Comparison of ENCODE assay signal across 1 cellular context in genomic region chr20:38825901-38826625, GRCh38.
TF ChIP-seq lines count a peak whose summit lies in the region.

No MANE protein-coding gene starts in this region.

TF ChIP-seq in HEK293, 187 proteins besides CTCF, POLR2A, EP300 and RAD21 (continued from another document and continues in another):
- TF ChIP-seq ZNF518A (tag by site-specific recombination; conservative IDR thresholded peaks at IDR 0.05; ENCODE audit: low read depth) (0 out of 2 replicates have a peak, but pooled peaks have one; percentile 35), KLF8 (tag by site-specific recombination; IDR thresholded peaks at IDR 0.05) (no peak), ZNF776 (tag by site-specific recombination; IDR thresholded peaks at IDR 0.05; ENCODE audit: borderline replicate concordance) (no peak), EGR2 (tag by site-specific recombination; IDR thresholded peaks at IDR 0.05; ENCODE audit: low read depth) (peak; percentile 57), ZNF398 (tag by site-specific recombination; IDR thresholded peaks at IDR 0.05) (no peak), FEZF1 (tag by site-specific recombination; IDR thresholded peaks at IDR 0.05) (peak; percentile 38; the same call in 1 of the 2 replicates), ZNF426 (tag by site-specific recombination; IDR thresholded peaks at IDR 0.05) (no peak), ZNF37A (tag by site-specific recombination; IDR thresholded peaks at IDR 0.05) (no peak), ZNF791 (tag by site-specific recombination; IDR thresholded peaks at IDR 0.05) (no peak), ZNF175 (tag by site-specific recombination; IDR thresholded peaks at IDR 0.05) (no peak), ZNF830 (tag by site-specific recombination; IDR thresholded peaks at IDR 0.05; ENCODE audit: low read depth) (no peak), BCL11A (tag by site-specific recombination; IDR thresholded peaks at IDR 0.05; ENCODE audit: low read depth) (no peak), ZNF169 (tag by site-specific recombination; IDR thresholded peaks at IDR 0.05) (no peak), AEBP2 (tag by site-specific recombination; IDR thresholded peaks at IDR 0.05; ENCODE audit: borderline replicate concordance) (no peak), ZBTB21 (tag by site-specific recombination; IDR thresholded peaks at IDR 0.05) (0 out of 2 replicates have a peak, but pooled peaks have one; percentile 28), ZNF449 (tag by site-specific recombination; IDR thresholded peaks at IDR 0.05) (no peak), ZBTB17 (tag by site-specific recombination; IDR thresholded peaks at IDR 0.05) (peak; percentile 87), PBX3 (CRISPR knock-in tag; IDR thresholded peaks at IDR 0.05) (no peak), ZBTB11 (tag by site-specific recombination; conservative IDR thresholded peaks at IDR 0.05; ENCODE audit: low read depth) (0 out of 2 replicates have a peak, but pooled peaks have one; percentile 19), TRIM28 (IDR thresholded peaks at IDR 0.05; ENCODE audit: borderline replicate concordance, low read length) (peak; percentile 94), ZFP69B (tag by site-specific recombination; IDR thresholded peaks at IDR 0.05) (no peak), ZNF837 (tag by site-specific recombination; IDR thresholded peaks at IDR 0.05) (no peak), ZFP3 (tag by site-specific recombination; IDR thresholded peaks at IDR 0.05; ENCODE audit: low read depth) (no peak), ZNF610 (tag by site-specific recombination; IDR thresholded peaks at IDR 0.05; ENCODE audit: borderline replicate concordance) (no peak; the same call in 1 of the 2 replicates), ZNF501 (tag by site-specific recombination; IDR thresholded peaks at IDR 0.05) (no peak), ZNF549 (tag by site-specific recombination; IDR thresholded peaks at IDR 0.05) (no peak), ZNF645 (tag by site-specific recombination; IDR thresholded peaks at IDR 0.05) (no peak), SP3 (tag by site-specific recombination; IDR thresholded peaks at IDR 0.05) (no peak), GLIS1 (tag by site-specific recombination; IDR thresholded peaks at IDR 0.05) (peak; percentile 85), ZNF26 (tag by site-specific recombination; IDR thresholded peaks at IDR 0.05) (no peak), ZNF138 (tag by site-specific recombination; IDR thresholded peaks at IDR 0.05; ENCODE audit: borderline replicate concordance) (no peak), ZNF112 (tag by site-specific recombination; IDR thresholded peaks at IDR 0.05) (no peak), ZNF366 (tag by site-specific recombination; conservative IDR thresholded peaks at IDR 0.05) (peak; percentile 80), ZNF362 (tag by site-specific recombination; IDR thresholded peaks at IDR 0.05) (no peak), ZNF654 (tag by site-specific recombination; IDR thresholded peaks at IDR 0.05; ENCODE audit: low read depth) (no peak), ZNF626 (tag by site-specific recombination; IDR thresholded peaks at IDR 0.05) (no peak), KLF1 (tag by site-specific recombination; IDR thresholded peaks at IDR 0.05) (no peak), KLF17 (tag by site-specific recombination; IDR thresholded peaks at IDR 0.05) (peak; percentile 18; the same call in 1 of the 2 replicates), ZBTB26 (tag by site-specific recombination; optimal IDR thresholded peaks at IDR 0.05) (no peak)
